1 cellular context compared by ENCODE assay signal in the genomic region with DNA sequence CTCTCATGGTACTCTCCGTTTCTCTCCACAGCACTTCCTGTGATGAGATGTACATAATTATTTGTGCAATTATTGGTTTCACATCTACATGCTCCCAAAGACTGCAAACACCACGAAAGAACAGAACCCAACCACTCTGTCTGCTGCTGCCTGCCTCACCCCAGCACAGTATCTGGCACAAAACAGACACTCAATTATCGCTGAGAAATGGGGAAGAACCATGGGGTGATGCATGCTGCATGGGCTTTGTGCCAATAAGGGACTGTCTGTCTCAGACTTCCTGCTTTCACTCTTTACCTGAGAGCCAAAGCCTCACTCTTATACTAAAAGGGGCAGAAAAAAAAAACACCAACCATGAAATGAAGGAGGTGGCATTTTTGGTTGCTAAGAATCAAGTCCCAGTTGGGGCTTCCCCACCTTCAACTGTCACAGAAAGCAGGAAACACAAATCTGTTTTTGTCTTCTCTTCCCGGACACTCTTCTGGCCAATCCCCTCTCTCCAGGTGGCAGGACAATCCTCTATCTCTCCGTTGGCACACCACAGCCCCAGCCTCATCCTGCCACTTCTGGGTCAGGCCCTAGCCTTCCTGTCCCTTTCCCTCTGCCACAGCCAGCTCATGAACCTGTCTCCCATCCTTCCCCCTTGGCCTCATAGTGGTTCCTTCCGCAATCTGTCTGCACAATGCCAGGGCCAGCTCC.
TF ChIP-seq lines count a peak whose summit lies in the region.

No MANE protein-coding gene starts in this region.

TF ChIP-seq in GM12878, 131 proteins besides CTCF, POLR2A, EP300 and RAD21 (continued from another document):
- TF ChIP-seq, protein P1, sequence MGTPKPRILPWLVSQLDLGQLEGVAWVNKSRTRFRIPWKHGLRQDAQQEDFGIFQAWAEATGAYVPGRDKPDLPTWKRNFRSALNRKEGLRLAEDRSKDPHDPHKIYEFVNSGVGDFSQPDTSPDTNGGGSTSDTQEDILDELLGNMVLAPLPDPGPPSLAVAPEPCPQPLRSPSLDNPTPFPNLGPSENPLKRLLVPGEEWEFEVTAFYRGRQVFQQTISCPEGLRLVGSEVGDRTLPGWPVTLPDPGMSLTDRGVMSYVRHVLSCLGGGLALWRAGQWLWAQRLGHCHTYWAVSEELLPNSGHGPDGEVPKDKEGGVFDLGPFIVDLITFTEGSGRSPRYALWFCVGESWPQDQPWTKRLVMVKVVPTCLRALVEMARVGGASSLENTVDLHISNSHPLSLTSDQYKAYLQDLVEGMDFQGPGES (IDR thresholded peaks at IDR 0.05) = no peak
- TF ChIP-seq ATF7 (IDR thresholded peaks at IDR 0.05; ENCODE audit: low read depth) (peak; percentile 49; the same call in 1 of the 2 replicates), ETV6 (conservative IDR thresholded peaks at IDR 0.05 in 1 of 2, IDR thresholded peaks at IDR 0.05 in 1 of 2; ENCODE audit: borderline replicate concordance in 1 of 2, low read depth in 1 of 2) (peak in 1 of 2 experiments; percentile 24; a peak in 1 of 4 replicates), CREM (IDR thresholded peaks at IDR 0.05; ENCODE audit: low read depth) (peak; percentile 31; the same call in 1 of the 2 replicates), YBX1 (IDR thresholded peaks at IDR 0.05) (no peak), GABPA (IDR thresholded peaks at IDR 0.05; ENCODE audit: low read depth) (no peak), ZNF24 (IDR thresholded peaks at IDR 0.05) (no peak)
- TF ChIP-seq, protein P2, sequence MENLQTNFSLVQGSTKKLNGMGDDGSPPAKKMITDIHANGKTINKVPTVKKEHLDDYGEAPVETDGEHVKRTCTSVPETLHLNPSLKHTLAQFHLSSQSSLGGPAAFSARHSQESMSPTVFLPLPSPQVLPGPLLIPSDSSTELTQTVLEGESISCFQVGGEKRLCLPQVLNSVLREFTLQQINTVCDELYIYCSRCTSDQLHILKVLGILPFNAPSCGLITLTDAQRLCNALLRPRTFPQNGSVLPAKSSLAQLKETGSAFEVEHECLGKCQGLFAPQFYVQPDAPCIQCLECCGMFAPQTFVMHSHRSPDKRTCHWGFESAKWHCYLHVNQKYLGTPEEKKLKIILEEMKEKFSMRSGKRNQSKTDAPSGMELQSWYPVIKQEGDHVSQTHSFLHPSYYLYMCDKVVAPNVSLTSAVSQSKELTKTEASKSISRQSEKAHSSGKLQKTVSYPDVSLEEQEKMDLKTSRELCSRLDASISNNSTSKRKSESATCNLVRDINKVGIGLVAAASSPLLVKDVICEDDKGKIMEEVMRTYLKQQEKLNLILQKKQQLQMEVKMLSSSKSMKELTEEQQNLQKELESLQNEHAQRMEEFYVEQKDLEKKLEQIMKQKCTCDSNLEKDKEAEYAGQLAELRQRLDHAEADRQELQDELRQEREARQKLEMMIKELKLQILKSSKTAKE (IDR thresholded peaks at IDR 0.05; ENCODE audit: low read depth, poor library complexity, severe bottlenecking) = peak; percentile 46
- TF ChIP-seq, protein P3, sequence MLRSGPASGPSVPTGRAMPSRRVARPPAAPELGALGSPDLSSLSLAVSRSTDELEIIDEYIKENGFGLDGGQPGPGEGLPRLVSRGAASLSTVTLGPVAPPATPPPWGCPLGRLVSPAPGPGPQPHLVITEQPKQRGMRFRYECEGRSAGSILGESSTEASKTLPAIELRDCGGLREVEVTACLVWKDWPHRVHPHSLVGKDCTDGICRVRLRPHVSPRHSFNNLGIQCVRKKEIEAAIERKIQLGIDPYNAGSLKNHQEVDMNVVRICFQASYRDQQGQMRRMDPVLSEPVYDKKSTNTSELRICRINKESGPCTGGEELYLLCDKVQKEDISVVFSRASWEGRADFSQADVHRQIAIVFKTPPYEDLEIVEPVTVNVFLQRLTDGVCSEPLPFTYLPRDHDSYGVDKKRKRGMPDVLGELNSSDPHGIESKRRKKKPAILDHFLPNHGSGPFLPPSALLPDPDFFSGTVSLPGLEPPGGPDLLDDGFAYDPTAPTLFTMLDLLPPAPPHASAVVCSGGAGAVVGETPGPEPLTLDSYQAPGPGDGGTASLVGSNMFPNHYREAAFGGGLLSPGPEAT (IDR thresholded peaks at IDR 0.05; ENCODE audit: low read depth) = peak; percentile 62; the same call in 1 of the 2 replicates
- TF ChIP-seq, protein P4, sequence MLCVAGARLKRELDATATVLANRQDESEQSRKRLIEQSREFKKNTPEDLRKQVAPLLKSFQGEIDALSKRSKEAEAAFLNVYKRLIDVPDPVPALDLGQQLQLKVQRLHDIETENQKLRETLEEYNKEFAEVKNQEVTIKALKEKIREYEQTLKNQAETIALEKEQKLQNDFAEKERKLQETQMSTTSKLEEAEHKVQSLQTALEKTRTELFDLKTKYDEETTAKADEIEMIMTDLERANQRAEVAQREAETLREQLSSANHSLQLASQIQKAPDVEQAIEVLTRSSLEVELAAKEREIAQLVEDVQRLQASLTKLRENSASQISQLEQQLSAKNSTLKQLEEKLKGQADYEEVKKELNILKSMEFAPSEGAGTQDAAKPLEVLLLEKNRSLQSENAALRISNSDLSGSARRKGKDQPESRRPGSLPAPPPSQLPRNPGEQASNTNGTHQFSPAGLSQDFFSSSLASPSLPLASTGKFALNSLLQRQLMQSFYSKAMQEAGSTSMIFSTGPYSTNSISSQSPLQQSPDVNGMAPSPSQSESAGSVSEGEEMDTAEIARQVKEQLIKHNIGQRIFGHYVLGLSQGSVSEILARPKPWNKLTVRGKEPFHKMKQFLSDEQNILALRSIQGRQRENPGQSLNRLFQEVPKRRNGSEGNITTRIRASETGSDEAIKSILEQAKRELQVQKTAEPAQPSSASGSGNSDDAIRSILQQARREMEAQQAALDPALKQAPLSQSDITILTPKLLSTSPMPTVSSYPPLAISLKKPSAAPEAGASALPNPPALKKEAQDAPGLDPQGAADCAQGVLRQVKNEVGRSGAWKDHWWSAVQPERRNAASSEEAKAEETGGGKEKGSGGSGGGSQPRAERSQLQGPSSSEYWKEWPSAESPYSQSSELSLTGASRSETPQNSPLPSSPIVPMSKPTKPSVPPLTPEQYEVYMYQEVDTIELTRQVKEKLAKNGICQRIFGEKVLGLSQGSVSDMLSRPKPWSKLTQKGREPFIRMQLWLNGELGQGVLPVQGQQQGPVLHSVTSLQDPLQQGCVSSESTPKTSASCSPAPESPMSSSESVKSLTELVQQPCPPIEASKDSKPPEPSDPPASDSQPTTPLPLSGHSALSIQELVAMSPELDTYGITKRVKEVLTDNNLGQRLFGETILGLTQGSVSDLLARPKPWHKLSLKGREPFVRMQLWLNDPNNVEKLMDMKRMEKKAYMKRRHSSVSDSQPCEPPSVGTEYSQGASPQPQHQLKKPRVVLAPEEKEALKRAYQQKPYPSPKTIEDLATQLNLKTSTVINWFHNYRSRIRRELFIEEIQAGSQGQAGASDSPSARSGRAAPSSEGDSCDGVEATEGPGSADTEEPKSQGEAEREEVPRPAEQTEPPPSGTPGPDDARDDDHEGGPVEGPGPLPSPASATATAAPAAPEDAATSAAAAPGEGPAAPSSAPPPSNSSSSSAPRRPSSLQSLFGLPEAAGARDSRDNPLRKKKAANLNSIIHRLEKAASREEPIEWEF (IDR thresholded peaks at IDR 0.05; ENCODE audit: insufficient replicate concordance, low read depth, low read length) = peak; percentile 56
